Comparison of ENCODE assay signal across 27 cellular contexts in the genomic region with DNA sequence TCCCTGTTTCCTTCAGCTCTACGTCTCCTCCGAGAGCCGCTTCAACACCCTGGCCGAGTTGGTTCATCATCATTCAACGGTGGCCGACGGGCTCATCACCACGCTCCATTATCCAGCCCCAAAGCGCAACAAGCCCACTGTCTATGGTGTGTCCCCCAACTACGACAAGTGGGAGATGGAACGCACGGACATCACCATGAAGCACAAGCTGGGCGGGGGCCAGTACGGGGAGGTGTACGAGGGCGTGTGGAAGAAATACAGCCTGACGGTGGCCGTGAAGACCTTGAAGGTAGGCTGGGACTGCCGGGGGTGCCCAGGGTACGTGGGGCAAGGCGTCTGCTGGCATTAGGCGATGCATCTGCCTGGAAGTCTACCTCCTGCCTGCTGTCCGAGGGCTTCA. TPM values are rescaled to one million over a fixed set of nuclear protein-coding genes. Genes with fewer than 3 reads are reported as not detected.
DNase-seq lines count a peak whose midpoint lies in the region; ATAC-seq and TF ChIP-seq lines count a peak whose summit lies in the region.
"Had no signal": no experiment of that assay in that cellular context is flagged by ENCODE, and none has a peak within 500 bp of the region (broad histone marks: within the 10 kb centered on the region; RNA-seq: fewer than 3 reads in every experiment).

No MANE protein-coding gene starts in this region.

- peaks cover 3% of the 10 kb centered on the region for H3K27me3 Mint-ChIP-seq in nephron progenitor cell (ENCODE audit: low read depth, poor library complexity)
- H3K27me3 Mint-ChIP-seq: activated naive CD4-positive, alpha-beta T cell treated with anti-CD3 and anti-CD28 coated beads, Interleukin-2, amount 50 U/mL, for 24 hours; stimulated activated naive B cell treated with anti-CD40 and anti-IgM and Interleukin-4, amounts not matched to agents 10 μg/mL and 1 μg/mL and 100 μg/mL, for 72 hours had no signal

- no peaks in the 10 kb centered on the region for H3K27me3 ChIP-seq in left ventricle myocardium inferior (ENCODE audit: low read depth)
- no peaks in the 10 kb centered on the region for H3K27me3 ChIP-seq in heart right ventricle
- H3K27me3 ChIP-seq in transverse colon: no peaks in the 10 kb centered on the region
- H3K27me3 ChIP-seq in hepatocyte: no peaks in the 10 kb centered on the region
- H3K27me3 ChIP-seq: upper lobe of right lung had no signal

- H3K4me2 ChIP-seq in hepatocyte: no peak overlapping the region
- H3K4me2 ChIP-seq: KMS-11, smooth muscle cell had no signal

- H3K36me3 ChIP-seq in left ventricle myocardium inferior: peaks cover 30% of the 10 kb centered on the region
- peaks cover 0 to 76% (median 0%) of the 10 kb centered on the region in 9 donors for H3K36me3 ChIP-seq in heart right ventricle
- peaks cover 0 to 5% (median 0%) of the 10 kb centered on the region in 4 donors for H3K36me3 ChIP-seq in transverse colon
- H3K36me3 ChIP-seq in hepatocyte (replicated peaks; ENCODE audit: insufficient read depth, low read depth): no peaks in the 10 kb centered on the region
- H3K36me3 ChIP-seq: prostate gland had no signal

- H3K9me3 ChIP-seq in left ventricle myocardium inferior (replicated peaks) (no peaks in the 10 kb centered on the region), heart right ventricle (no peaks in the 10 kb centered on the region), transverse colon (no peaks in the 10 kb centered on the region), hepatocyte (ENCODE audit: low read depth) (no peaks in the 10 kb centered on the region)
- H3K9me3 ChIP-seq: prostate gland, upper lobe of right lung had no signal

- peaks cover 63% of the 10 kb centered on the region for H3K4me1 Mint-ChIP-seq in nephron progenitor cell

- H3K4me3 ChIP-seq in left ventricle myocardium inferior (no peak overlapping the region), heart right ventricle (no peak overlapping the region), coronary artery (no peak overlapping the region), transverse colon (no peak overlapping the region), hepatocyte (no peak overlapping the region)
- H3K4me3 ChIP-seq: GM12878, prostate gland, smooth muscle cell, upper lobe of right lung had no signal

- no peak for TF ChIP-seq EP300 in transverse colon (IDR thresholded peaks at IDR 0.05; ENCODE audit: low read depth)

- peaks cover 66% of the 10 kb centered on the region for H4K20me1 ChIP-seq in hepatocyte (ENCODE audit: insufficient read depth, poor library complexity, severe bottlenecking)

- H3K9me2 ChIP-seq in hepatocyte (replicated peaks; ENCODE audit: insufficient read depth): no peaks in the 10 kb centered on the region

- 91 to 95% methylated on average over 23 of the region's 23 CpGs for WGBS in heart right ventricle, 2 donors
- 84 to 86% methylated on average over 11 to 22 of the region's 23 CpGs for WGBS in transverse colon (ENCODE audit: low coverage in 1 of 2), 2 donors
- 96% methylated on average over 23 of the region's 23 CpGs for WGBS in hepatocyte (ENCODE audit: low lambda C conversion rate, missing lambda C conversion rate)

- no peak for DNase-seq in left ventricle myocardium inferior
- DNase-seq in heart right ventricle: no peak
- peak; percentile 62 for DNase-seq in coronary artery (ENCODE audit: low spot score)
- DNase-seq in nephron progenitor cell: no peak
- no peak for DNase-seq in transverse colon
- DNase-seq in hepatocyte (ENCODE audit: low spot score): no peak
- no peak for DNase-seq in T-helper 2 cell
- DNase-seq: activated CD4-positive, alpha-beta T cell treated with anti-CD3 and anti-CD28 coated beads, Interleukin-2, amount 50 U/mL, for 1 hour; midbrain; MV-4-11; NCI-H1694; NCI-H774; OCI-M1; stimulated activated CD4-positive, alpha-beta T cell treated with anti-CD3 and anti-CD28 coated beads, Interleukin-2, amount 100 ng/mL, for 48 hours; stimulated activated naive B cell treated with anti-CD40 and anti-IgM and Interleukin-4, amounts not matched to agents 10 μg/mL and 1 μg/mL and 100 μg/mL, for 72 hours; upper lobe of right lung had no signal

- in situ Hi-C loops in transverse colon (cut with MboI; ENCODE audit: low pct_ligation_motif_present in 1 of 4, low pct_unique_long_range_greater_than_20kb in 1 of 4, low sequenced_read_pairs in 3 of 4): loop anchor here (5.0 to 25.0 kb wide), 6 partner anchors 82 to 158 kb away; no protein-coding TSS in a partner anchor

- intact Hi-C loops in left ventricle myocardium inferior (cut with micrococcal nuclease) (loop anchor here (5.0 kb wide), 1 partner anchor 155 kb away; no protein-coding TSS in a partner anchor), heart right ventricle (cut with DNase I) (loop anchor here in 9 of 10 donors (1.0 to 10.0 kb wide), 10 partner anchors 90 to 185 kb away; no protein-coding TSS in a partner anchor), transverse colon (cut with DNase I; ENCODE audit: low total_unique reads) (loop anchor here (1.0 to 5.0 kb wide), 2 partner anchors 71 to 150 kb away; no protein-coding TSS in a partner anchor)

- peaks cover 68% of the 10 kb centered on the region for H3K36me3 Mint-ChIP-seq in nephron progenitor cell (ENCODE audit: low read depth)
- H3K36me3 Mint-ChIP-seq: activated naive CD4-positive, alpha-beta T cell treated with anti-CD3 and anti-CD28 coated beads, Interleukin-2, amount 50 U/mL, for 24 hours had no signal

- TF ChIP-seq POLR2A in transverse colon (IDR thresholded peaks at IDR 0.05): no peak

- H3K9me3 Mint-ChIP-seq in nephron progenitor cell: no peaks in the 10 kb centered on the region
- H3K9me3 Mint-ChIP-seq: activated naive CD4-positive, alpha-beta T cell treated with anti-CD3 and anti-CD28 coated beads, Interleukin-2, amount 50 U/mL, for 24 hours; activated T-helper 1 cell treated with anti-CD3 and anti-CD28 coated beads, Interleukin-12 subunit alpha, Interleukin-12 subunit beta, Interleukin-2, Interleukin-4 antibody, amounts not matched to agents 30 ng/mL and 10 ng/mL and 1 ng/mL, durations not matched to agents 14 hours and 24 hours and 36 hours; stimulated activated naive B cell treated with anti-CD40 and anti-IgM and Interleukin-4, amounts not matched to agents 10 μg/mL and 1 μg/mL and 100 μg/mL, for 72 hours had no signal

- no peak overlapping the region for H2AFZ ChIP-seq in hepatocyte

- H3K4me3 Mint-ChIP-seq in nephron progenitor cell: no peak overlapping the region
- H3K4me3 Mint-ChIP-seq: activated naive CD4-positive, alpha-beta T cell treated with anti-CD3 and anti-CD28 coated beads, Interleukin-2, amount 50 U/mL, for 24 hours; activated T-helper 1 cell treated with anti-CD3 and anti-CD28 coated beads, Interleukin-12 subunit alpha, Interleukin-12 subunit beta, Interleukin-2, Interleukin-4 antibody, amounts not matched to agents 30 ng/mL and 10 ng/mL and 1 ng/mL, durations not matched to agents 14 hours and 24 hours and 36 hours; stimulated activated naive B cell treated with anti-CD40 and anti-IgM and Interleukin-4, amounts not matched to agents 10 μg/mL and 1 μg/mL and 100 μg/mL, for 72 hours had no signal

- peak overlapping the region; percentile 93 for H3K27ac Mint-ChIP-seq in nephron progenitor cell
- H3K27ac Mint-ChIP-seq: activated naive CD4-positive, alpha-beta T cell treated with anti-CD3 and anti-CD28 coated beads, Interleukin-2, amount 50 U/mL, for 24 hours; activated T-helper 1 cell treated with anti-CD3 and anti-CD28 coated beads, Interleukin-12 subunit alpha, Interleukin-12 subunit beta, Interleukin-2, Interleukin-4 antibody, amounts not matched to agents 30 ng/mL and 10 ng/mL and 1 ng/mL, durations not matched to agents 14 hours and 24 hours and 36 hours; stimulated activated naive B cell treated with anti-CD40 and anti-IgM and Interleukin-4, amounts not matched to agents 10 μg/mL and 1 μg/mL and 100 μg/mL, for 72 hours had no signal

- H3K4me1 ChIP-seq in left ventricle myocardium inferior (peaks cover 75% of the 10 kb centered on the region), heart right ventricle (peaks cover 13 to 82% (median 49%) of the 10 kb centered on the region in 9 donors), transverse colon (peaks cover 2 to 66% (median 37%) of the 10 kb centered on the region in 4 donors), hepatocyte (ENCODE audit: insufficient read depth) (peaks cover 9% of the 10 kb centered on the region)
- H3K4me1 ChIP-seq: prostate gland had no signal

- no peak for TF ChIP-seq CTCF in left ventricle myocardium inferior (IDR thresholded peaks at IDR 0.05; ENCODE audit: borderline replicate concordance)
- no peak for TF ChIP-seq CTCF in heart right ventricle (IDR thresholded peaks at IDR 0.05)
- TF ChIP-seq CTCF in coronary artery (IDR thresholded peaks at IDR 0.05): no peak
- no peak for TF ChIP-seq CTCF in nephron progenitor cell (IDR thresholded peaks at IDR 0.05)
- no peak for TF ChIP-seq CTCF in transverse colon (IDR thresholded peaks at IDR 0.05)
- TF ChIP-seq CTCF in hepatocyte (IDR thresholded peaks at IDR 0.05; ENCODE audit: poor library complexity): no peak

- peaks cover 77% of the 10 kb centered on the region for H3K79me2 ChIP-seq in hepatocyte

- peak overlapping the region; percentile 76 for H3K27ac ChIP-seq in left ventricle myocardium inferior (replicated peaks)
- peak overlapping the region in 3 of 10 donors; percentile 3 to 32 (median 19) for H3K27ac ChIP-seq in heart right ventricle
- H3K27ac ChIP-seq in coronary artery: peak overlapping the region in 1 of 2 donors; percentile 56
- peak overlapping the region; percentile 22 to 83 (median 78) for H3K27ac ChIP-seq in transverse colon
- no peak overlapping the region for H3K27ac ChIP-seq in hepatocyte
- H3K27ac ChIP-seq: KMS-11, prostate gland, upper lobe of right lung had no signal

- ATAC-seq in heart right ventricle (no peak), GM21619 (IDR thresholded peaks at IDR 0.05; ENCODE audit: unreplicated experiment) (no peak)
- ATAC-seq: upper lobe of right lung had no signal

RNA-seq across cellular contexts. Expression of a gene that starts 27.7 kb away (rescaled TPM):
- total RNA-seq in left ventricle myocardium inferior (30.7 TPM), heart right ventricle (10 to 100 TPM; 27.1 to 48.8 (median 34.0) TPM), transverse colon (10 to 100 TPM; 66.9 to 97.1 (median 81.8) TPM), hepatocyte (44.5 and 46.6 TPM in 2 replicates)
- polyA plus RNA-seq in heart right ventricle (10 to 100 TPM; 16.2 TPM), hepatocyte (41.1 and 43.2 TPM in 2 replicates)

RNA-seq across cellular contexts. Expression of a gene that starts 33.9 kb away (rescaled TPM):
- total RNA-seq in left ventricle myocardium inferior (not detected), heart right ventricle (not detected), transverse colon (not detected), hepatocyte (not detected in 2 replicates)
- polyA plus RNA-seq in heart right ventricle (under 1 TPM in 1 of 2 donors, not detected in 1; 0.06 TPM), hepatocyte (0.21 and 0.74 TPM in 2 replicates)
- total RNA-seq: activated T-helper 1 cell treated with anti-CD3 and anti-CD28 coated beads, Interleukin-12 subunit alpha, Interleukin-12 subunit beta, Interleukin-2, Interleukin-4 antibody, amounts not matched to agents 30 ng/mL and 10 ng/mL and 1 ng/mL, durations not matched to agents 14 hours and 24 hours and 36 hours; GM12878; HT-29; left colon; smooth muscle cell; upper lobe of right lung had no signal
- polyA plus RNA-seq: BJ, GM12878, neural cell had no signal
